Comparison of ENCODE assay signal across 10 cellular contexts in the genomic region with DNA sequence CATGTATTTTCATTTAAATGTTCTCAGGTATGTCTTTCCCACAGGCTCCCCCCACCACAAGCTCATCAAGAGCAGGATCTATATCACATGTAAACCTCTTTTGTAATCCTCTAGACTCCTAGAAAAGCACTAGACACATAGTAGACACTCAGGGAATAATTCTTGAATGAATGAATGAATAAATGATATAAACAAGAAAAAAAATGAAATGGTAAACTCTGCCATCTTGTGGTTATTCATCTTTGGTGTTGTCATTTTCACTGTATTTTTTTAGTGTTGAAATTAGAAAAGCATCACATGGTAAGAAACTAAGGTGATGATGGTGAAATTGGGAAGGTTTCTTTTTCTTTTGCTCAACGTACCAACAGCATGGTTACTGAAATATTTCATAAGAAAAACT. TPM values are rescaled to one million over a fixed set of nuclear protein-coding genes. Genes with fewer than 3 reads are reported as not detected.
DNase-seq lines count a peak whose midpoint lies in the region; ATAC-seq, FAIRE-seq and TF ChIP-seq lines count a peak whose summit lies in the region.
"Had no signal": no experiment of that assay in that cellular context is flagged by ENCODE, and none has a peak within 500 bp of the region (broad histone marks: within the 10 kb centered on the region; RNA-seq: fewer than 3 reads in every experiment).

No MANE protein-coding gene starts in this region.

- H3K27me3 Mint-ChIP-seq in CD8-positive, alpha-beta T cell (ENCODE audit: low read depth): no peaks in the 10 kb centered on the region
- H3K27me3 Mint-ChIP-seq in H9 (ENCODE audit: low read depth): no peaks in the 10 kb centered on the region

- H3K18ac ChIP-seq in H9 (ENCODE audit: insufficient read length, low read depth, low read length): no peak overlapping the region

- H3K27me3 ChIP-seq in CD8-positive, alpha-beta T cell (ENCODE audit: insufficient read depth, low read length): no peaks in the 10 kb centered on the region
- no peaks in the 10 kb centered on the region for H3K27me3 ChIP-seq in H9 (ENCODE audit: insufficient read depth, low read length)
- H3K27me3 ChIP-seq: SJSA1 had no signal

- no peaks in the 10 kb centered on the region for H3K36me3 Mint-ChIP-seq in CD8-positive, alpha-beta T cell
- H3K36me3 Mint-ChIP-seq in H9 (ENCODE audit: insufficient read depth in 1 of 3, low read depth in 3 of 3): no peaks in the 10 kb centered on the region

- H3K23me2 ChIP-seq in H9 (ENCODE audit: insufficient read length, low read depth, low read length, poor library complexity, severe bottlenecking): no peaks in the 10 kb centered on the region

- TF ChIP-seq POLR2A in H54 (IDR thresholded peaks at IDR 0.05; ENCODE audit: low read depth, low read length): no peak

- no peaks in the 10 kb centered on the region for H4K20me1 ChIP-seq in H9 (ENCODE audit: control insufficient read depth, insufficient read depth, insufficient read length)

- intact Hi-C loops in CD8-positive, alpha-beta T cell (cut with DNase I, micrococcal nuclease): loop anchor here (1.0 to 10.0 kb wide), 3 partner anchors 129 to 289 kb away; no protein-coding TSS in a partner anchor

- H3K56ac ChIP-seq in H9 (ENCODE audit: insufficient read length, low read depth, low read length): no peak overlapping the region

- H3T11ph ChIP-seq in H9 (ENCODE audit: low read length): no peak overlapping the region

- no peaks in the 10 kb centered on the region for H3K9me3 Mint-ChIP-seq in CD8-positive, alpha-beta T cell
- peaks cover 50 to 62% of the 10 kb centered on the region in 2 experiments for H3K9me3 Mint-ChIP-seq in H9

- H2BK12ac ChIP-seq in H9 (ENCODE audit: insufficient read length, low read depth, low read length): no peak overlapping the region

- H3K14ac ChIP-seq in H9 (ENCODE audit: insufficient read depth, low read length): no peak overlapping the region

- WGBS in H9 (ENCODE audit: extremely low coverage, insufficient read length, low lambda C conversion rate): no CpG with 5 or more reads among the region's 1 CpG

- no peak overlapping the region for H2BK20ac ChIP-seq in H9 (ENCODE audit: low read depth, low read length, poor library complexity, severe bottlenecking)

- H3K27ac ChIP-seq in CD8-positive, alpha-beta T cell (ENCODE audit: low read depth, low read length): no peak overlapping the region
- no peak overlapping the region for H3K27ac ChIP-seq in H9 (ENCODE audit: insufficient read length, low read depth, low read length)
- H3K27ac ChIP-seq: SJSA1 had no signal

- H3K4me3 ChIP-seq in CD8-positive, alpha-beta T cell (ENCODE audit: low read depth, low read length): no peak overlapping the region
- H3K4me3 ChIP-seq: SJSA1 had no signal

- peak; percentile 34 for TF ChIP-seq CTCF in CD8-positive, alpha-beta T cell (IDR thresholded peaks at IDR 0.05)
- no peak; the same call in 2 of the 3 replicates for TF ChIP-seq CTCF in H9 (conservative IDR thresholded peaks at IDR 0.05)

- DNase-seq in CD8-positive, alpha-beta T cell: no peak
- DNase-seq in H54 (ENCODE audit: insufficient read length, low spot score) (no peak), SW480 (ENCODE audit: low spot score) (peak; percentile 7), left lobe of liver (ENCODE audit: low spot score) (no peak), NCI-H1048 (lab: John Stamatoyannopoulos, UW) (no peak), H9 (no peak)
- no peak for DNase-seq in stimulated activated CD4-positive, alpha-beta T cell treated with anti-CD3 and anti-CD28 coated beads, Interleukin-15, amount 100 ng/mL, for 24 hours
- DNase-seq: activated gamma-delta T cell treated with Interleukin-2 at 50 U/mL for 16 hours had no signal

- no peak overlapping the region for H4K91ac ChIP-seq in H9 (ENCODE audit: insufficient read length, low read depth, low read length)

- no peaks in the 10 kb centered on the region for H3K79me1 ChIP-seq in H9 (ENCODE audit: insufficient read depth, low read depth, low read length, poor library complexity, severe bottlenecking)

- no peak overlapping the region for H3K27ac Mint-ChIP-seq in CD8-positive, alpha-beta T cell
- no peak overlapping the region for H3K27ac Mint-ChIP-seq in H9

- H2AFZ ChIP-seq in H9 (ENCODE audit: low read length): no peak overlapping the region

- no peak for ATAC-seq in CD8-positive, alpha-beta T cell
- ATAC-seq in left lobe of liver: peak; percentile 29
- ATAC-seq in HG02678 (IDR thresholded peaks at IDR 0.05; ENCODE audit: unreplicated experiment): no peak

- H3K4me3 Mint-ChIP-seq in CD8-positive, alpha-beta T cell: no peak overlapping the region
- H3K4me3 Mint-ChIP-seq in H9: no peak overlapping the region

- no peak overlapping the region for H2BK5ac ChIP-seq in H9 (ENCODE audit: insufficient read length, low read length)

- no peak overlapping the region for H2BK120ac ChIP-seq in H9 (ENCODE audit: low read depth, low read length, poor library complexity, severe bottlenecking)

- H3K9ac ChIP-seq in H9 (ENCODE audit: extremely low read depth, insufficient read length, low read length): no peak overlapping the region

- H3K36me3 ChIP-seq in CD8-positive, alpha-beta T cell (ENCODE audit: insufficient read depth, low read length): no peaks in the 10 kb centered on the region
- H3K36me3 ChIP-seq: SJSA1 had no signal

- no peak overlapping the region for H2BK15ac ChIP-seq in H9 (ENCODE audit: low read depth, low read length)

- H4K8ac ChIP-seq in H9 (replicated peaks; ENCODE audit: insufficient read length, low read depth, low read length): no peak overlapping the region

- no peak overlapping the region for H3K4ac ChIP-seq in H9 (ENCODE audit: low read depth, low read length)

- H3K4me1 ChIP-seq in CD8-positive, alpha-beta T cell (ENCODE audit: insufficient read depth, low read length): no peaks in the 10 kb centered on the region
- no peaks in the 10 kb centered on the region for H3K4me1 ChIP-seq in H9 (ENCODE audit: insufficient read depth, low read length)
- H3K4me1 ChIP-seq: SJSA1 had no signal

- CTCF ChIA-PET in CD8-positive, alpha-beta T cell (lab: Charles Lee): interaction anchor here (1.0 to 1.8 kb wide), 5 partner anchors 10 to 165 kb away, joined by 3 to 9 read pairs (median 3); no protein-coding TSS in a partner anchor

- no peaks in the 10 kb centered on the region for H3K9me3 ChIP-seq in CD8-positive, alpha-beta T cell (ENCODE audit: low read length)
- peaks cover 21% of the 10 kb centered on the region for H3K9me3 ChIP-seq in H9 (ENCODE audit: control insufficient read depth, low read depth, low read length)
- H3K9me3 ChIP-seq: SJSA1 had no signal

- no peaks in the 10 kb centered on the region for H3K4me1 Mint-ChIP-seq in CD8-positive, alpha-beta T cell (ENCODE audit: low read depth)
- H3K4me1 Mint-ChIP-seq in H9: peaks cover 13 to 18% of the 10 kb centered on the region in 2 experiments

- no peak overlapping the region for H2AK5ac ChIP-seq in H9 (ENCODE audit: insufficient read length, low read length)

- H3K79me2 ChIP-seq in H9 (ENCODE audit: insufficient read depth, low read length): no peaks in the 10 kb centered on the region

- FAIRE-seq in H54 (lab: Jason Lieb, UNC): peak; percentile 41

- no peak overlapping the region for H4K5ac ChIP-seq in H9 (ENCODE audit: insufficient read length, low read depth, low read length)

- POLR2A ChIA-PET in CD8-positive, alpha-beta T cell (lab: Charles Lee): interaction anchor here (0.6 kb wide), 1 partner anchor 41 kb away, joined by 4 read pairs; no protein-coding TSS in a partner anchor

- no peak overlapping the region for H3K4me2 ChIP-seq in H9 (ENCODE audit: insufficient read depth, insufficient read length, low read length)

- H3K23ac ChIP-seq in H9 (ENCODE audit: insufficient read length, low read depth, low read length): no peak overlapping the region

RNA-seq across cellular contexts. Expression of a gene that starts 34.2 kb away (rescaled TPM):
- 1 to 10 TPM; 1.1 to 1.9 TPM for total RNA-seq in CD8-positive, alpha-beta T cell
- total RNA-seq in left lobe of liver (12.5 TPM), H9 (2021) (14.8 and 16.0 TPM in 2 replicates)
